Comparison of ENCODE assay signal across 15 cellular contexts in the genomic region with DNA sequence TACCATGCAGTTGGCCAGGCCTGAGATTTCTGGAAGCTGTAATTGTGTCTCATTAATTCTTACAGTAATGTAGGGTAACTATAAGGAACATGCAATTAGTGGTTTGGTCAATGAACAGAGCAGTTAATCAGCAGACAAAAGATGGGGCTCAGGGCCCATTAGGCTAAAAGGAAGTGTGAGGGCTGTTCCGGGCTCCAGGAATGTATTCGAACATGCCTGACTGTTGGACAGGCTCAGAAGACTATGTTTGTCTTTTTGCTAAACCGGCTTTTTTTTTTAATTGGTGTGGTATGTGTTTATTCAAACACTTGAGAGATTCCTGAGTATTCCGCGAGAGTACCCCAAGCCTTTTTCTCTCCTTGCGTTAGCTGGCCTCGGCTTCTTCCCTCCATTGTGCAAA. TPM values are rescaled to one million over a fixed set of nuclear protein-coding genes. Genes with fewer than 3 reads are reported as not detected.
DNase-seq lines count a peak whose midpoint lies in the region; ATAC-seq and TF ChIP-seq lines count a peak whose summit lies in the region.
"Had no signal": no experiment of that assay in that cellular context is flagged by ENCODE, and none has a peak within 500 bp of the region (broad histone marks: within the 10 kb centered on the region; RNA-seq: fewer than 3 reads in every experiment).

No MANE protein-coding gene starts in this region.

- no peaks in the 10 kb centered on the region for H3K36me3 Mint-ChIP-seq in type B pancreatic cell
- no peaks in the 10 kb centered on the region for H3K36me3 Mint-ChIP-seq in activated CD4-positive, alpha-beta T cell treated with anti-CD3 and anti-CD28 coated beads, Interleukin-2, amount 10 ng/mL, durations not matched to agents 7 days and 5 days (ENCODE audit: low read depth)

- DNase-seq in DMS79 treated with DMSO at 0.1 percent for 48 hours (lab: John Stamatoyannopoulos, UW) (peak; percentile 12), DMS79 (lab: John Stamatoyannopoulos, UW) (no peak), NCI-H748 (lab: John Stamatoyannopoulos, UW; ENCODE audit: unreplicated experiment) (peak; percentile 77), lower lobe of right lung (no peak), type B pancreatic cell (ENCODE audit: extremely low spot score, unreplicated experiment) (no peak), SHP77 (lab: John Stamatoyannopoulos, UW) (no peak)
- DNase-seq in activated CD4-positive, alpha-beta T cell treated with anti-CD3 and anti-CD28 coated beads, Interleukin-2, amount 10 ng/mL, durations not matched to agents 7 days and 5 days: no peak
- DNase-seq: 8988T, EL, HCEC 1CT, NCI-H1694, Right ventricle myocardium superior had no signal

- H3K4me1 Mint-ChIP-seq in type B pancreatic cell (ENCODE audit: unreplicated experiment): peaks cover 13% of the 10 kb centered on the region
- no peaks in the 10 kb centered on the region for H3K4me1 Mint-ChIP-seq in activated CD4-positive, alpha-beta T cell treated with anti-CD3 and anti-CD28 coated beads, Interleukin-2, amount 10 ng/mL, durations not matched to agents 7 days and 5 days

- H3K9me3 Mint-ChIP-seq in type B pancreatic cell: no peaks in the 10 kb centered on the region
- peaks cover 2% of the 10 kb centered on the region for H3K9me3 Mint-ChIP-seq in activated CD4-positive, alpha-beta T cell treated with anti-CD3 and anti-CD28 coated beads, Interleukin-2, amount 10 ng/mL, durations not matched to agents 7 days and 5 days

- no peaks in the 10 kb centered on the region for H3K27me3 ChIP-seq in lower lobe of right lung (ENCODE audit: low read depth)
- H3K27me3 ChIP-seq: BLaER1 treated with 17β-estradiol and CSF1 and Interleukin-3, amounts not matched to agents 10 nM and 100 nM had no signal

- H3K4me3 Mint-ChIP-seq in type B pancreatic cell: no peak overlapping the region
- H3K4me3 Mint-ChIP-seq in activated CD4-positive, alpha-beta T cell treated with anti-CD3 and anti-CD28 coated beads, Interleukin-2, amount 10 ng/mL, durations not matched to agents 7 days and 5 days: no peak overlapping the region

- no peak overlapping the region for H3K4me3 ChIP-seq in lower lobe of right lung
- H3K4me3 ChIP-seq: BLaER1 treated with 17β-estradiol and CSF1 and Interleukin-3, amounts not matched to agents 10 nM and 100 nM had no signal

- H3K36me3 ChIP-seq in lower lobe of right lung: no peaks in the 10 kb centered on the region
- H3K36me3 ChIP-seq: BLaER1 treated with 17β-estradiol and CSF1 and Interleukin-3, amounts not matched to agents 10 nM and 100 nM had no signal

- CTCF ChIA-PET in activated CD4-positive, alpha-beta T cell treated with anti-CD3 and anti-CD28 coated beads, Interleukin-2, amount 10 ng/mL, durations not matched to agents 7 days and 5 days (lab: Charles Lee): no interaction called here

- peaks cover 7% of the 10 kb centered on the region for H3K27me3 Mint-ChIP-seq in type B pancreatic cell
- no peaks in the 10 kb centered on the region for H3K27me3 Mint-ChIP-seq in activated CD4-positive, alpha-beta T cell treated with anti-CD3 and anti-CD28 coated beads, Interleukin-2, amount 10 ng/mL, durations not matched to agents 7 days and 5 days

- peaks cover 6% of the 10 kb centered on the region for H3K4me1 ChIP-seq in lower lobe of right lung
- H3K4me1 ChIP-seq: BLaER1 treated with 17β-estradiol and CSF1 and Interleukin-3, amounts not matched to agents 10 nM and 100 nM had no signal

- H3K27ac Mint-ChIP-seq in type B pancreatic cell: peak overlapping the region; percentile 49
- no peak overlapping the region for H3K27ac Mint-ChIP-seq in activated CD4-positive, alpha-beta T cell treated with anti-CD3 and anti-CD28 coated beads, Interleukin-2, amount 10 ng/mL, durations not matched to agents 7 days and 5 days

- H3K27ac ChIP-seq in lower lobe of right lung: no peak overlapping the region
- H3K27ac ChIP-seq: BLaER1 treated with 17β-estradiol and CSF1 and Interleukin-3, amounts not matched to agents 10 nM and 100 nM had no signal

- POLR2A ChIA-PET in activated CD4-positive, alpha-beta T cell treated with anti-CD3 and anti-CD28 coated beads, Interleukin-2, amount 10 ng/mL, durations not matched to agents 7 days and 5 days (lab: Charles Lee): no interaction called here

- H3K9me3 ChIP-seq in lower lobe of right lung: no peaks in the 10 kb centered on the region
- H3K9me3 ChIP-seq: BLaER1 treated with 17β-estradiol and CSF1 and Interleukin-3, amounts not matched to agents 10 nM and 100 nM had no signal

- TF ChIP-seq CTCF in lower lobe of right lung (IDR thresholded peaks at IDR 0.05): no peak
- no peak for TF ChIP-seq CTCF in type B pancreatic cell (conservative IDR thresholded peaks at IDR 0.05)

- intact Hi-C loops in lower lobe of right lung (cut with DNase I): no loop called here

- ATAC-seq in lower lobe of right lung: peak; percentile 83 to 93
- ATAC-seq in GM21515 (IDR thresholded peaks at IDR 0.05; ENCODE audit: unreplicated experiment): no peak
- ATAC-seq: Panc1 had no signal

RNA-seq across cellular contexts. Expression of gene FZD8, which starts 42.5 kb away (rescaled TPM):
- total RNA-seq in lower lobe of right lung: 13.3 TPM
- 3.7 and 7.5 TPM in 2 replicates for total RNA-seq in type B pancreatic cell (ENCODE audit: low replicate concordance)
- under 1 TPM; 0.15 to 0.22 TPM for total RNA-seq in activated CD4-positive, alpha-beta T cell treated with anti-CD3 and anti-CD28 coated beads, Interleukin-2, amount 10 ng/mL, durations not matched to agents 7 days and 5 days

Comparison
In these comparisons a context has a peak if more than half of its experiments do, and no peak if none do; other contexts are left out.
1. DNase-seq: peak in DMS79 treated with DMSO at 0.1 percent for 48 hours (single experiment) and NCI-H748 (single experiment); none in DMS79 (single experiment), lower lobe of right lung (single experiment), type B pancreatic cell (single experiment), SHP77 (0 of 2) and activated CD4-positive, alpha-beta T cell treated with anti-CD3 and anti-CD28 coated beads, Interleukin-2, amount 10 ng/mL, durations not matched to agents 7 days and 5 days (single experiment).